ENCODE assay signal across 12 cellular contexts in the genomic region with DNA sequence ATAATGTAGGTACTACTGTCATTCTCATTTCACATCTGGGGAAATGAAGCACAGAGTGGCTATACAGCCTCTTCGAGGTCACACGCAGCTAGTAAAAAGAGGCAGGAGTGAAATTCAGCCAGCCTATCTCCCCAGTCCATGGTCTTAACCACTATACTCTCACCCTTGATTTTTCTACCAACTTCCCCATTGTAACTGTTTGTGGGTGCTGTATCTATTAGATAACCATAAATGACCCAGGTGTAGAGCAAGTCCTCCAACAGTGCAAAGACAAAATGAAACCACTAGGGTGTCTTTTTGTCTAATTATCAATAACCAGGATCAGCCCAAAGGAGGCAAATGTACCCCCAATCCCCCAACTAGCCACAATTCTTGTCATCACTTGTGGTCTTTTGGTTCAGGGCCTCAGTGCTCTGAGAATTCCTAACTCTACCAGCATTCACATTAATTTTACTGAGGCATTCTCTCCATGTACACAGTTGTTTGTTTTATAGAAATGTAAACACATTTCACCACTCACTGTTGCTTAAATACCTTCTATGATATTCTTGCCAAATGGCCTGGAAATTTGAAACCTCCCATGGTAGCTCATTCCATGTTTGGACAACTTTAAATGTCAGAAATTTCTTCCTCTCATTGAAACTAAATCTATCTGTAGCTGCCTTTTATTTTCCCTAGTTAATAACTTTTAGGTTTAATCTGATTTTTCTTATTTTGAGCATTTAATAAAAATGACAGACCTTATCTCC. TPM values are rescaled to one million over a fixed set of nuclear protein-coding genes. Genes with fewer than 3 reads are reported as not detected.
DNase-seq lines count a peak whose midpoint lies in the region; ATAC-seq and TF ChIP-seq lines count a peak whose summit lies in the region.
"Had no signal": no experiment of that assay in that cellular context is flagged by ENCODE, and none has a peak within 500 bp of the region (broad histone marks: within the 10 kb centered on the region; RNA-seq: fewer than 3 reads in every experiment).

No MANE protein-coding gene starts in this region.

- no peaks in the 10 kb centered on the region for H3K36me3 Mint-ChIP-seq in HFFc6 (ENCODE audit: low read depth)
- peaks cover 3% of the 10 kb centered on the region for H3K36me3 Mint-ChIP-seq in type B pancreatic cell

- TF ChIP-seq CTCF in HFFc6 (IDR thresholded peaks at IDR 0.05) (0 out of 2 replicates have a peak, but pooled peaks have one; percentile 14), type B pancreatic cell (conservative IDR thresholded peaks at IDR 0.05) (peak; percentile 23), mucosa of descending colon (IDR thresholded peaks at IDR 0.05) (no peak)

- H3K4me1 ChIP-seq in mucosa of descending colon (ENCODE audit: low read depth) = peaks cover 15% of the 10 kb centered on the region

- H3K4me1 Mint-ChIP-seq in HFFc6 (ENCODE audit: low read depth) (no peaks in the 10 kb centered on the region), type B pancreatic cell (ENCODE audit: unreplicated experiment) (peaks cover 5% of the 10 kb centered on the region)

- no peak for ATAC-seq in mucosa of descending colon

- H3K9me3 Mint-ChIP-seq in HFFc6 (no peaks in the 10 kb centered on the region), type B pancreatic cell (peaks cover 5% of the 10 kb centered on the region)

- H3K36me3 ChIP-seq in mucosa of descending colon (ENCODE audit: low read depth) = no peaks in the 10 kb centered on the region
- H3K36me3 ChIP-seq: ovary, WERI-Rb-1 had no signal

- H3K27ac Mint-ChIP-seq in HFFc6 (no peak overlapping the region), type B pancreatic cell (no peak overlapping the region)

- intact Hi-C loops in mucosa of descending colon (cut with DNase I, micrococcal nuclease) = no loop called here

- H3K27me3 Mint-ChIP-seq in HFFc6 (ENCODE audit: insufficient read depth) = peaks cover 12% of the 10 kb centered on the region
- no peaks in the 10 kb centered on the region for H3K27me3 Mint-ChIP-seq in type B pancreatic cell

- H3K4me3 Mint-ChIP-seq in HFFc6 = no peak overlapping the region
- no peak overlapping the region for H3K4me3 Mint-ChIP-seq in type B pancreatic cell

- no peak overlapping the region for H3K4me3 ChIP-seq in mucosa of descending colon
- H3K4me3 ChIP-seq: ovary had no signal

- H3K9me3 ChIP-seq in mucosa of descending colon = no peaks in the 10 kb centered on the region
- H3K9me3 ChIP-seq: ovary had no signal

- no peak for DNase-seq in HFFc6
- peak; percentile 25 for DNase-seq in NCI-H460 (ENCODE audit: extremely low read depth, low read depth)
- DNase-seq in fibroblast of peridontal ligament (ENCODE audit: extremely low read depth) = peak; percentile 65
- DNase-seq in type B pancreatic cell (ENCODE audit: extremely low spot score, unreplicated experiment) = no peak
- no peak for DNase-seq in mucosa of descending colon
- no peak for DNase-seq in effector CD4-positive, alpha-beta T cell
- DNase-seq in retina = no peak
- DNase-seq: effector memory CD4-positive, alpha-beta T cell; NCI-H1048; ovary; WERI-Rb-1 had no signal

RNA-seq across cellular contexts. Expression of gene SLC40A1, which starts 58.7 kb away (rescaled TPM):
- not detected for total RNA-seq in HFFc6 (2021; fragmentation: NEBNext Ultra II Directional; extraction: Animal tissue kit (Norgen Biotek cat#: 25700))
- 8.8 and 12.5 TPM in 2 replicates for total RNA-seq in NCI-H460 (2014; rRNA removed; shearing (Covaris generic))
- polyA plus RNA-seq in NCI-H460 (2014; cell fraction: nucleus; rRNA removed) = 4.0 and 11.6 TPM in 2 replicates
- total RNA-seq in type B pancreatic cell (ENCODE audit: low replicate concordance) (23.0 and 78.9 TPM in 2 replicates), mucosa of descending colon (100 to 1,000 TPM in 2 of 3 donors, 10 to 100 TPM in 1; 95.4 to 212 (median 155) TPM)
- total RNA-seq: OCI-LY7 had no signal

Comparison
In these comparisons a context has a peak if more than half of its experiments do, and no peak if none do; other contexts are left out.
1. DNase-seq: peak in NCI-H460 (single experiment) and fibroblast of peridontal ligament (single experiment); none in HFFc6 (single experiment), type B pancreatic cell (single experiment), mucosa of descending colon (0 of 3), effector CD4-positive, alpha-beta T cell (single experiment) and retina (single experiment).